Comparison of ENCODE assay signal across 14 cellular contexts in genomic region chr5:27125856-27126255, GRCh38.
DNase-seq lines count a peak whose midpoint lies in the region; TF ChIP-seq lines count a peak whose summit lies in the region.
"Had no signal": no experiment of that assay in that cellular context is flagged by ENCODE, and none has a peak within 500 bp of the region (broad histone marks: within the 10 kb centered on the region; RNA-seq: fewer than 3 reads in every experiment).

No MANE protein-coding gene starts in this region.

- DNase-seq in RPMI7951 (ENCODE audit: low read depth) = peak; percentile 60
- DNase-seq in brain microvascular endothelial cell = peak; percentile 75
- peak; percentile 31 for DNase-seq in iris pigment epithelial cell (ENCODE audit: low read depth)
- DNase-seq in GM13976 (ENCODE audit: low spot score) = no peak
- DNase-seq in coronary artery (ENCODE audit: low spot score) = no peak
- DNase-seq in HuH-7 (ENCODE audit: low spot score) = no peak
- DNase-seq: BE2C; CD8-positive, alpha-beta T cell; COR-L47; DMS153; DMS79 treated with DMSO at 0.1 percent for 48 hours; EL had no signal

- H3K4me3 ChIP-seq in brain microvascular endothelial cell (ENCODE audit: low read depth, low read length) (no peak overlapping the region), coronary artery (no peak overlapping the region)
- H3K4me3 ChIP-seq: A549 had no signal

- in situ Hi-C loops in brain microvascular endothelial cell (cut with HindIII; ENCODE audit: low pct_ligation_motif_present, low sequenced_read_pairs) (no loop called here), GM13976 (cut with MboI; ENCODE audit: low sequenced_read_pairs, unreplicated experiment) (no loop called here)

- H3K27me3 ChIP-seq in brain microvascular endothelial cell (replicated peaks) = no peaks in the 10 kb centered on the region
- H3K27me3 ChIP-seq: BE2C had no signal

- H3K36me3 ChIP-seq in brain microvascular endothelial cell (replicated peaks) = no peaks in the 10 kb centered on the region
- H3K36me3 ChIP-seq: BE2C had no signal

- no peak for TF ChIP-seq CTCF in brain microvascular endothelial cell (IDR thresholded peaks at IDR 0.05; ENCODE audit: low read depth, low read length, missing control alignments)
- TF ChIP-seq CTCF in GM13976 (IDR thresholded peaks at IDR 0.05; ENCODE audit: borderline replicate concordance, control extremely low read depth, extremely low read depth, insufficient read depth, missing control alignments) = no peak
- TF ChIP-seq CTCF in coronary artery (IDR thresholded peaks at IDR 0.05) = no peak

- H3K27ac ChIP-seq in brain microvascular endothelial cell (peak overlapping the region; percentile 49), coronary artery (no peak overlapping the region)
- H3K27ac ChIP-seq: A549, C4-2B had no signal

Comparison
In these comparisons a context has a peak if more than half of its experiments do, and no peak if none do; other contexts are left out.
1. DNase-seq: peak in RPMI7951 (single experiment), brain microvascular endothelial cell (single experiment) and iris pigment epithelial cell (single experiment); none in GM13976 (single experiment), coronary artery (single experiment) and HuH-7 (single experiment).